Comparison of ENCODE assay signal across 1 cellular context in genomic region chr1:101408212-101409042, GRCh38.
TF ChIP-seq lines count a peak whose summit lies in the region.

No MANE protein-coding gene starts in this region.

TF ChIP-seq in GM12878, 131 proteins besides CTCF, POLR2A, EP300 and RAD21 (continued from another document):
- peak; percentile 59; the same call in 1 of the 2 replicates for TF ChIP-seq PRDM15 (CRISPR knock-in tag; IDR thresholded peaks at IDR 0.05)
- TF ChIP-seq TARDBP (IDR thresholded peaks at IDR 0.05; ENCODE audit: borderline replicate concordance): no peak
- no peak for TF ChIP-seq NR2C2 (IDR thresholded peaks at IDR 0.05; ENCODE audit: borderline replicate concordance, control insufficient read depth, insufficient read length, low read depth)
- no peak for TF ChIP-seq EZH2 (IDR thresholded peaks at IDR 0.05; ENCODE audit: borderline replicate concordance, control insufficient read depth, low read depth, low read length)
- TF ChIP-seq NFIC (IDR thresholded peaks at IDR 0.05; ENCODE audit: low read depth, low read length): peak; percentile 90; the same call in 1 of the 2 replicates
- no peak for TF ChIP-seq ATF3 (IDR thresholded peaks at IDR 0.05; ENCODE audit: borderline replicate concordance, extremely low read depth, low read depth, low read length)
- TF ChIP-seq TCF3 (IDR thresholded peaks at IDR 0.05; ENCODE audit: borderline replicate concordance, insufficient read depth, low read depth, low read length): no peak
- TF ChIP-seq ZBED1 (IDR thresholded peaks at IDR 0.05; ENCODE audit: borderline replicate concordance): 0 out of 2 replicates have a peak, but pooled peaks have one; percentile 4
- no peak for TF ChIP-seq ZNF384 (IDR thresholded peaks at IDR 0.05; ENCODE audit: borderline replicate concordance, low read depth, low read length)
- peak; percentile 75 for TF ChIP-seq BACH1 (IDR thresholded peaks at IDR 0.05; ENCODE audit: borderline replicate concordance)
- TF ChIP-seq SMAD1 (IDR thresholded peaks at IDR 0.05; ENCODE audit: low read depth, partially characterized antibody): peak; percentile 11
- no peak for TF ChIP-seq HCFC1 (IDR thresholded peaks at IDR 0.05; ENCODE audit: low read length)
- peak; percentile 18; the same call in 1 of the 2 replicates for TF ChIP-seq POLR2AphosphoS2 (IDR thresholded peaks at IDR 0.05; ENCODE audit: low read depth, low read length)
- peak; percentile 27; the same call in 1 of the 2 replicates for TF ChIP-seq SMARCA5 (IDR thresholded peaks at IDR 0.05)
- TF ChIP-seq MLLT1 (IDR thresholded peaks at IDR 0.05): peak; percentile 97
- TF ChIP-seq SIX5 (IDR thresholded peaks at IDR 0.05; ENCODE audit: low read depth, low read length, severe bottlenecking): no peak
- 0 out of 2 replicates have a peak, but pooled peaks have one; percentile 37 for TF ChIP-seq PAX8 (IDR thresholded peaks at IDR 0.05)
- TF ChIP-seq PML (IDR thresholded peaks at IDR 0.05; ENCODE audit: low read length): peak; percentile 89
- TF ChIP-seq BHLHE40 (IDR thresholded peaks at IDR 0.05; ENCODE audit: borderline replicate concordance in 1 of 2, low read depth in 2 of 2, low read length in 1 of 2): no peak; a peak in 1 of 4 replicates
- 0 out of 2 replicates have a peak, but pooled peaks have one; percentile 85 for TF ChIP-seq SMAD5 (IDR thresholded peaks at IDR 0.05; ENCODE audit: low read depth)
- TF ChIP-seq POLR2AphosphoS5 (IDR thresholded peaks at IDR 0.05; ENCODE audit: low read length): peak; percentile 73
